Comparison of ENCODE assay signal across 1 cellular context in genomic region chr3:50243552-50243895, GRCh38.
TF ChIP-seq lines count a peak whose summit lies in the region.

No MANE protein-coding gene starts in this region.

TF ChIP-seq in HCT116, 20 proteins besides CTCF, POLR2A, EP300 and RAD21 (continued from another document):
- TF ChIP-seq EGR1 (IDR thresholded peaks at IDR 0.05; ENCODE audit: low read depth): no peak
- TF ChIP-seq REST (IDR thresholded peaks at IDR 0.05; ENCODE audit: low read depth): no peak
- TF ChIP-seq ZBTB33 (IDR thresholded peaks at IDR 0.05; ENCODE audit: extremely low read depth, insufficient replicate concordance, low read length): no peak
- no peak for TF ChIP-seq SP1 (IDR thresholded peaks at IDR 0.05; ENCODE audit: low read depth)
- TF ChIP-seq ZFX (IDR thresholded peaks at IDR 0.05): no peak
- no peak for TF ChIP-seq EZH2 (IDR thresholded peaks at IDR 0.05)
- TF ChIP-seq SRF (IDR thresholded peaks at IDR 0.05; ENCODE audit: low read depth): no peak
- no peak for TF ChIP-seq TCF7L2 (IDR thresholded peaks at IDR 0.05; ENCODE audit: borderline replicate concordance, extremely low read depth, insufficient read depth, insufficient read length)
- no peak for TF ChIP-seq ATF3 (IDR thresholded peaks at IDR 0.05)
- no peak for TF ChIP-seq EZH2phosphoT487 (IDR thresholded peaks at IDR 0.05; ENCODE audit: borderline replicate concordance)
- no peak for TF ChIP-seq CBX3 (IDR thresholded peaks at IDR 0.05; ENCODE audit: low read depth)
- no peak for TF ChIP-seq SIN3A (IDR thresholded peaks at IDR 0.05; ENCODE audit: low read depth)
